Comparison of ENCODE assay signal across 1 cellular context in genomic region chr10:76488602-76489001, GRCh38.
TF ChIP-seq lines count a peak whose summit lies in the region.

No MANE protein-coding gene starts in this region.

TF ChIP-seq in HEK293, 187 proteins besides CTCF, POLR2A, EP300 and RAD21 (continued from another document):
- TF ChIP-seq ZNF280D (tag by site-specific recombination; IDR thresholded peaks at IDR 0.05): 0 out of 2 replicates have a peak, but pooled peaks have one; percentile 16
TF ChIP-seq in HEK293: peak in this region for 2.
